In the genomic region with DNA sequence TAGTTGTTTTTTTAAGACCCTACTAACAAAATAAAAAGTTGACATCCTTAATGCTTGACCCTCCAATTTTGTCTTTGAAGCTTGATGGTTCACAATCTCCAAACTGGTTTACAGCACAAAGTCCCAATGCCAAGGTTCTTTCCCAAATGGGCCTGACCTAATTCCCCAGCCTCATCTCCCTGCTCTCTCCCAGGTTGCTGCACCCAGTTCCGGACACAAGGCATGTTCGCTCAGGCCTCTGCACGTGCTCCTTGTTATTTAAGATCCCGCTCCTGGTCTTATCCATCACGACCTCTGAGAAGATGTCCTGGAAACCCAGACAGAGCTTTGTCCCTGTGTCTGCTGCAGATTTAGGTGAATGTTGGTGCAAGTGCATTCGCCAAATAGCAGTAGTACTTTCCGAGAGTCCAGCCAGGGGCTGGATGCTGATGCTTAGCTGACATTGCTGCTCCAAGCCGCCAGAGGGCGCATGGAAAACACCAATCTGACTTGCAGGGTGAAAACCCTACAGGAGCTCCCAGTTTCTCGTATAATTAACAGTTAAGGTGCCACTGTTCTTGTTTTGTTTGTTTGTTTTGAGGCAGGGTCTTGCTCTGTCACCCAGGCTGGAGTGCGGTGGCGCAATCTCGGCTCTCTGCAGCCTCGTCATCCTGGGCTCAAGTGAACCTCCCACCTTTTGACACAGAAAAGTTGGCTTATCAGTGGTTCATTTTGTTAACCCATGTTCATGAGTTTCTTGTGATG, we compare ENCODE assay signal across 8 cellular contexts. TPM values are rescaled to one million over a fixed set of nuclear protein-coding genes. Genes with fewer than 3 reads are reported as not detected.
A peak's percentile ranks its signal among the peaks of the same experiment; 100 is the strongest.
DNase-seq lines count a peak whose midpoint lies in the region; ATAC-seq, FAIRE-seq and TF ChIP-seq lines count a peak whose summit lies in the region.

No MANE protein-coding gene starts in this region.

- DNase-seq in AG04450 (ENCODE audit: low read depth, low spot score) (no peak), GM19239 (ENCODE audit: insufficient read length, low spot score) (peak; percentile 74), NCI-H2196 treated with DMSO at 0.1 percent for 48 hours (lab: John Stamatoyannopoulos, UW; ENCODE audit: unreplicated experiment) (peak; percentile 44), cardiac fibroblast (ENCODE audit: low read depth in 2 of 2) (peak; percentile 83 to 84), kidney glomerular epithelial cell (lab: John Stamatoyannopoulos, UW) (peak; percentile 59)
- peak; percentile 77 for DNase-seq in activated CD4-positive, CD25-positive, alpha-beta regulatory T cell treated with anti-CD3 and anti-CD28 coated beads, Interleukin-2, amount 50 U/mL, for 16 hours (ENCODE audit: low read depth, low spot score)
- peak; percentile 74 for DNase-seq in stimulated activated CD4-positive, alpha-beta T cell treated with anti-CD3 and anti-CD28 coated beads, Interleukin-2, amount 100 ng/mL, for 4 hours (ENCODE audit: low read depth)

- no peak overlapping the region for H3K27ac ChIP-seq in AG04450 (ENCODE audit: low read depth, low read length)

- TF ChIP-seq CTCF in AG04450 (IDR thresholded peaks at IDR 0.05; ENCODE audit: low read depth, low read length) (peak; percentile 95), cardiac fibroblast (IDR thresholded peaks at IDR 0.05; ENCODE audit: low read depth, low read length) (peak; percentile 94)

- H3K4me3 ChIP-seq in AG04450 (ENCODE audit: low read depth, low read length) (no peak overlapping the region), cardiac fibroblast (replicated peaks in 1 of 2; ENCODE audit: low read depth in 2 of 2, low read length in 2 of 2) (no peak overlapping the region)

- H3K9me3 ChIP-seq in AG04450 (ENCODE audit: control insufficient read depth, insufficient read depth, low read length) = no peaks in the 10 kb centered on the region

- CTCF ChIA-PET in AG04450 (lab: Charles Lee) = interaction anchor here (0.6 to 7.9 kb wide), 32 partner anchors 8 to 345 kb away, joined by 3 to 385 read pairs (median 6); a partner anchor contains a TSS

- no peaks in the 10 kb centered on the region for H3K27me3 ChIP-seq in AG04450 (ENCODE audit: control insufficient read depth, insufficient read depth, low read length)

- no peak for ATAC-seq in GM18867 (IDR thresholded peaks at IDR 0.05; ENCODE audit: unreplicated experiment)

- POLR2A ChIA-PET in AG04450 (lab: Yijun Ruan, JAX) = interaction anchor here (0.5 to 2.2 kb wide), 3 partner anchors 25 to 72 kb away, joined by 3 to 13 read pairs (median 8); no protein-coding TSS in a partner anchor

- FAIRE-seq in GM19239 (lab: Jason Lieb, UNC) = peak; percentile 94

RNA-seq across cellular contexts. Expression of a gene that starts 18.5 kb away (rescaled TPM):
- polyA plus RNA-seq in AG04450 (2011; rRNA removed) = 0.60 and 1.0 TPM in 2 replicates
- polyA minus RNA-seq in AG04450 (2011; rRNA and poly(A)+ RNA removed) = 0.39 and 0.83 TPM in 2 replicates

RNA-seq across cellular contexts. Expression of a gene that starts 32.2 kb away (rescaled TPM):
- not detected in 2 replicates for polyA plus RNA-seq in AG04450 (2011; rRNA removed)
- polyA minus RNA-seq in AG04450 (2011; rRNA and poly(A)+ RNA removed) = not detected in 2 replicates

RNA-seq across cellular contexts. Expression of a gene that starts 57.6 kb away (rescaled TPM):
- 4.2 and 5.9 TPM in 2 replicates for polyA plus RNA-seq in AG04450 (2011; rRNA removed)
- polyA minus RNA-seq in AG04450 (2011; rRNA and poly(A)+ RNA removed) = 3.7 and 3.8 TPM in 2 replicates
